In the genomic region with DNA sequence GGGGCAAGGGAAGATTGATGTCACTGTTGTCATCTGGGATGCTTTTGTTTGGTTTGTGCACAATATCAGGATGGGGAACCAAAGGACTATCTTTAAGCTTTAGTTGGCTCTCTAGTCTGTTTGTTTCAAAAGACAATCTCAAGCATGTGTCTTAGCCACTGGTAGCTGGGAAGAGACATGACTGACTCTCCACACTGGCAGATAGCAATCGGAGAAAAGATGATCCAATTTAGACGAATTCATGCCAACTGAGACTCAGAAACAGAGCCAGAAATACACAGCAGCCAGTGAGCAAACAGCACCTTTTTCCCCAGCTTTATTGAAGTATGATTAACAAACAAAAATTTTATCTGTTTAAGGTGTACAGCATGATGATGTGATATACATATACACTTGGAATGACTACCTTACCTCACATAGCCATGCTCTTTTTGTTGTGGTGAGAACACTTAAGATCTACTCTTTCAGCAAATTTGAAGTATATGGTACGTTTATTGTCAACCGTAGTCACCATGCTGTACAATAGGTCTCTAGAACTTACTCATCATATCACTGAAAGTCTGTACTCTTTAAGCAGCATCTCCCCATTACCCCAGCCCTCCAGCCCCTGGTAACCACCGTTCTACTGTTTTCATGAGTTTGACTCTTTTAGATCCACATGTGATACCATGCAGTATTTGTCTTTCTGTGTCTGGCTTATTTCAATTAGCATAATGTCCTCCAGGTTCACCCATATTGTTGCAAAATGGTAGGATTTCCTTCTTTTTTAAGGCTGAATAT, we compare ENCODE assay signal across 17 cellular contexts. TPM values are rescaled to one million over a fixed set of nuclear protein-coding genes. Genes with fewer than 3 reads are reported as not detected.
A peak's percentile ranks its signal among the peaks of the same experiment; 100 is the strongest.
DNase-seq lines count a peak whose midpoint lies in the region; ATAC-seq, FAIRE-seq and TF ChIP-seq lines count a peak whose summit lies in the region.
"Had no signal": no experiment of that assay in that cellular context is flagged by ENCODE, and none has a peak within 500 bp of the region (broad histone marks: within the 10 kb centered on the region; RNA-seq: fewer than 3 reads in every experiment).

No MANE protein-coding gene starts in this region.

- H3K9me3 Mint-ChIP-seq in activated naive CD8-positive, alpha-beta T cell treated with anti-CD3 and anti-CD28 coated beads, Interleukin-2, amount 50 U/mL, for 24 hours: no peaks in the 10 kb centered on the region
- H3K9me3 Mint-ChIP-seq in activated naive CD8-positive, alpha-beta T cell treated with anti-CD3 and anti-CD28 coated beads for 36 hours: no peaks in the 10 kb centered on the region
- H3K9me3 Mint-ChIP-seq: H9 had no signal

- in situ Hi-C loops in GM23248 (cut with MboI): no loop called here

- FAIRE-seq in bronchial epithelial cell (lab: Jason Lieb, UNC): peak; percentile 73
- FAIRE-seq: K562 had no signal

- no peak overlapping the region for H3K4me3 Mint-ChIP-seq in activated naive CD8-positive, alpha-beta T cell treated with anti-CD3 and anti-CD28 coated beads, Interleukin-2, amount 50 U/mL, for 24 hours
- H3K4me3 Mint-ChIP-seq in activated naive CD8-positive, alpha-beta T cell treated with anti-CD3 and anti-CD28 coated beads for 36 hours: no peak overlapping the region
- H3K4me3 Mint-ChIP-seq: H9 had no signal

- H3K36me3 ChIP-seq in GM23248 (ENCODE audit: low read depth) (no peaks in the 10 kb centered on the region), bronchial epithelial cell (ENCODE audit: control insufficient read depth, insufficient read depth, low read length) (no peaks in the 10 kb centered on the region), aorta (ENCODE audit: control insufficient read depth in 1 of 2, insufficient read depth in 2 of 2, low read length in 1 of 2) (no peaks in the 10 kb centered on the region)

- H3K27me3 Mint-ChIP-seq in activated naive CD8-positive, alpha-beta T cell treated with anti-CD3 and anti-CD28 coated beads, Interleukin-2, amount 50 U/mL, for 24 hours: no peaks in the 10 kb centered on the region
- H3K27me3 Mint-ChIP-seq in activated naive CD8-positive, alpha-beta T cell treated with anti-CD3 and anti-CD28 coated beads for 36 hours: no peaks in the 10 kb centered on the region

- H3K4me3 ChIP-seq in GM23248 (no peak overlapping the region), bronchial epithelial cell (ENCODE audit: low read depth, low read length) (no peak overlapping the region), aorta (ENCODE audit: low read length in 2 of 2) (no peak overlapping the region)
- H3K4me3 ChIP-seq: K562, left ventricle myocardium inferior, tibial artery had no signal

- H3K36me3 Mint-ChIP-seq in activated naive CD8-positive, alpha-beta T cell treated with anti-CD3 and anti-CD28 coated beads, Interleukin-2, amount 50 U/mL, for 24 hours (ENCODE audit: low read depth): peaks cover 28% of the 10 kb centered on the region
- H3K36me3 Mint-ChIP-seq in activated naive CD8-positive, alpha-beta T cell treated with anti-CD3 and anti-CD28 coated beads for 36 hours: peaks cover 23% of the 10 kb centered on the region

- intact Hi-C loops in aorta (cut with DNase I): no loop called here

- no peaks in the 10 kb centered on the region for H3K9me3 ChIP-seq in GM23248 (ENCODE audit: low read depth)
- no peaks in the 10 kb centered on the region for H3K9me3 ChIP-seq in aorta (ENCODE audit: control insufficient read depth, low read length)
- H3K9me3 ChIP-seq: left ventricle myocardium inferior, tibial artery had no signal

- H3K9me2 ChIP-seq in GM23248 (ENCODE audit: insufficient read depth): no peaks in the 10 kb centered on the region

- no peaks in the 10 kb centered on the region for H4K20me1 ChIP-seq in GM23248 (ENCODE audit: insufficient read depth)

- H3K4me1 Mint-ChIP-seq in activated naive CD8-positive, alpha-beta T cell treated with anti-CD3 and anti-CD28 coated beads, Interleukin-2, amount 50 U/mL, for 24 hours: peaks cover 36% of the 10 kb centered on the region
- H3K4me1 Mint-ChIP-seq in activated naive CD8-positive, alpha-beta T cell treated with anti-CD3 and anti-CD28 coated beads for 36 hours: peaks cover 19% of the 10 kb centered on the region

- no peak overlapping the region for H2AFZ ChIP-seq in GM23248

- no peak for DNase-seq in activated naive CD8-positive, alpha-beta T cell treated with anti-CD3 and anti-CD28 coated beads, Interleukin-2, amount 50 U/mL, for 24 hours
- DNase-seq in activated naive CD8-positive, alpha-beta T cell treated with anti-CD3 and anti-CD28 coated beads for 36 hours: no peak
- peak; percentile 27 for DNase-seq in GM23248
- DNase-seq in bronchial epithelial cell (ENCODE audit: low read depth): no peak
- DNase-seq in stimulated activated naive CD8-positive, alpha-beta T cell treated with anti-CD3 and anti-CD28 coated beads, Interleukin-15, Interleukin-2, amounts not matched to agents 100 U/mL and 50 U/mL, for 24 hours: no peak
- DNase-seq in DMS 273 (lab: John Stamatoyannopoulos, UW; ENCODE audit: unreplicated experiment): no peak
- no peak for DNase-seq in hippocampal formation (lab: John Stamatoyannopoulos, UW)
- DNase-seq in aorta: no peak
- DNase-seq: cortex of kidney, H9, left ventricle myocardium inferior, MV-4-11, NCI-H1930, NCI-H446 treated with DMSO at 0.1 percent for 48 hours, RPMI8226, tibial artery had no signal

- H3K27me3 ChIP-seq in GM23248 (replicated peaks; ENCODE audit: insufficient read depth) (no peaks in the 10 kb centered on the region), bronchial epithelial cell (ENCODE audit: control insufficient read depth, insufficient read depth, low read length) (no peaks in the 10 kb centered on the region), aorta (ENCODE audit: control insufficient read depth in 1 of 2, insufficient read depth in 2 of 2, low read length in 1 of 2) (no peaks in the 10 kb centered on the region)
- H3K27me3 ChIP-seq: tibial artery had no signal

- no peak overlapping the region for H3K27ac Mint-ChIP-seq in activated naive CD8-positive, alpha-beta T cell treated with anti-CD3 and anti-CD28 coated beads, Interleukin-2, amount 50 U/mL, for 24 hours
- no peak overlapping the region for H3K27ac Mint-ChIP-seq in activated naive CD8-positive, alpha-beta T cell treated with anti-CD3 and anti-CD28 coated beads for 36 hours
- H3K27ac Mint-ChIP-seq: H9 had no signal

- no peak overlapping the region for H3K27ac ChIP-seq in GM23248
- no peak overlapping the region for H3K27ac ChIP-seq in aorta (ENCODE audit: low read depth in 1 of 2, low read length in 2 of 2)
- H3K27ac ChIP-seq: left ventricle myocardium inferior had no signal

- H3K9ac ChIP-seq in GM23248: no peak overlapping the region

- no peak overlapping the region for H3K4me2 ChIP-seq in GM23248 (ENCODE audit: unreplicated experiment)

- WGBS in GM23248 (ENCODE audit: low coverage in 1 of 2, low lambda C conversion rate in 2 of 2, missing lambda C conversion rate in 2 of 2), 2 experiments: 66 to 67% methylated on average over 5 of the region's 5 CpGs
- 52 to 53% methylated on average over 5 of the region's 5 CpGs for WGBS in aorta, 2 donors

- no peak for TF ChIP-seq CTCF in bronchial epithelial cell (IDR thresholded peaks at IDR 0.05; ENCODE audit: insufficient read depth, low read length, severe bottlenecking)

- peak; percentile 86 for ATAC-seq in activated naive CD8-positive, alpha-beta T cell treated with anti-CD3 and anti-CD28 coated beads, Interleukin-2, amount 50 U/mL, for 24 hours
- ATAC-seq in stimulated activated naive CD8-positive, alpha-beta T cell treated with anti-CD3 and anti-CD28 coated beads, Interleukin-15, Interleukin-2, amounts not matched to agents 100 U/mL and 50 U/mL, for 24 hours: peak; percentile 83
- no peak for ATAC-seq in aorta (ENCODE audit: low FRiP score)
- ATAC-seq: K562 had no signal

- H3K4me1 ChIP-seq in GM23248 (ENCODE audit: insufficient read depth) (peaks cover 42% of the 10 kb centered on the region), aorta (ENCODE audit: control insufficient read depth in 1 of 2, insufficient read depth in 2 of 2, low read length in 2 of 2) (peaks cover 0 to 3% of the 10 kb centered on the region in 2 donors)

- peaks cover 18% of the 10 kb centered on the region; the same call in 1 of the 2 replicates for H3K79me2 ChIP-seq in GM23248 (ENCODE audit: insufficient read depth)

- peaks cover 41% of the 10 kb centered on the region for H3F3A ChIP-seq in GM23248 (ENCODE audit: insufficient read depth)

RNA-seq across cellular contexts. Expression of gene DUSP16, which starts 50.6 kb away (rescaled TPM):
- total RNA-seq in activated naive CD8-positive, alpha-beta T cell treated with anti-CD3 and anti-CD28 coated beads for 36 hours: 10 to 100 TPM; 21.6 to 24.4 TPM
- total RNA-seq in GM23248 (2014; rRNA removed; shearing (Covaris generic)): 2.8 and 3.0 TPM in 2 replicates
- polyA plus RNA-seq in GM23248 (2016; fragmentation: Nextera tagmentation; extraction: Ambion mirVana): 0.74 and 1.1 TPM in 2 replicates
- total RNA-seq in bronchial epithelial cell: 10.9 and 14.2 TPM in 2 replicates
- total RNA-seq in aorta: 10 to 100 TPM; 22.0 to 27.4 TPM
- 10 to 100 TPM in 1 of 2 donors, 1 to 10 TPM in 1; 3.1 to 13.1 TPM for polyA plus RNA-seq in aorta
